ENCODE assay signal across 1 cellular context in the genomic region with DNA sequence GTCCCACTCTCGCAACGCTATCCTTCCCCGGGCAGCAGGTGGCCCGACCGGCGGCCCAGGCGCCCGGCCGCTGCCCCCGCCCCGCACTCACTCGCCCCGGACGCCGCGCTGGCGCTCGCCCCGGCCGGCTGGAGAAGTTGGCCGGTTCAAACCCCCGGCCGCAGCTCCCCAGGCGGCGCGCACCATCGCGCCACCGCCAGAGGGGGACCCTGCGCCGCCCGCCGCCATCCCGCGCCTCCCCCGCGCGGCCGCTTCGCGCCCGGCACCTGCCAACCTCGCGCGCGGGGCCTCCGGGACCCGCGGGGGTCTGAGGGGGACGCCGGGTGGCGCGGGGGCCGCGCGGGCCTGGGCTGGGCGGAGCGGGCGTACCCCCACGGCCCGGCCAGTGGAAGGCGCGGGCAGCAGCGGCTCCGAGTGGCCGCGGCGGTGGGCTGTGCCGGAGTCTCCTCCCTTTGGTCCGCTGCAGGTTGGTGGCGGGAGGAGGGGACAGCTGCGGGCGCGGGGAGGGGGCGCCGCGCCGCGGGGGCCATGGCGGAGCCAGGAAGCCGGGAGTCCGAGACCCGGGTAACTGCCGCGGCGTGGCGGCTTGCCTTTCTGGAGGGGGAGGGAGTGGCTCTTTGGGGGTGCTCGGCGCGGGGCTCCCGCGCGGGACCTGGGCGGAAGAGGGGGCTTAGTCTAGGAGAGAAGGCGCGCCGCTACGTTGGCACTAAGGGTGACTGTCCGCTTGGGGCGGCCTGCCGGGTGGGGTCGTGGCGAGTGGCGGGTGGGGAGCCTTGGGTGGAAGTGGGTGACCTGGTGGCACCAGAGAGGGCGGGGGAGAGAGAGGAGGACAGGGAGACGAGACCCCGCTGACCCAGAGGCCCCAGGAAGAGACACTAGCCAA.
TF ChIP-seq lines count a peak whose summit lies in the region.

MPST (plus strand) TSS at position 434 of the 883 bp plus-strand sequence; CDS start at position 529, 95 bp downstream.
TST (minus strand) TSS at position 139 of the 883 bp plus-strand sequence. CDS start 715 bp downstream, outside the sequence.

TF ChIP-seq in endothelial cell of umbilical vein, 7 proteins besides CTCF, POLR2A, EP300 and RAD21:
- TF ChIP-seq, protein P1, sequence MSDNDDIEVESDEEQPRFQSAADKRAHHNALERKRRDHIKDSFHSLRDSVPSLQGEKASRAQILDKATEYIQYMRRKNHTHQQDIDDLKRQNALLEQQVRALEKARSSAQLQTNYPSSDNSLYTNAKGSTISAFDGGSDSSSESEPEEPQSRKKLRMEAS (IDR thresholded peaks at IDR 0.05; ENCODE audit: insufficient read depth, insufficient read length), result no peak
- TF ChIP-seq POLR2AphosphoS5 (IDR thresholded peaks at IDR 0.05; ENCODE audit: insufficient read depth, low read depth, low read length), result peak; percentile 83
TF ChIP-seq in endothelial cell of umbilical vein: peak in this region for 1.
